23 cellular contexts compared by ENCODE assay signal in genomic region chr7:147858421-147858820, GRCh38.
DNase-seq lines count a peak whose midpoint lies in the region; ATAC-seq, FAIRE-seq and TF ChIP-seq lines count a peak whose summit lies in the region.
"Had no signal": no experiment of that assay in that cellular context is flagged by ENCODE, and none has a peak within 500 bp of the region (broad histone marks: within the 10 kb centered on the region; RNA-seq: fewer than 3 reads in every experiment).

No MANE protein-coding gene starts in this region.

- H3F3A ChIP-seq in GM23338 (replicated peaks; ENCODE audit: low read depth) (no peaks in the 10 kb centered on the region), neural progenitor cell (ENCODE audit: low read depth) (no peaks in the 10 kb centered on the region)

- no peaks in the 10 kb centered on the region for H3K27me3 Mint-ChIP-seq in GM23338 (ENCODE audit: insufficient read depth, low read depth, poor library complexity)
- H3K27me3 Mint-ChIP-seq in neural progenitor cell (ENCODE audit: insufficient read depth, low read depth): no peaks in the 10 kb centered on the region
- H3K27me3 Mint-ChIP-seq: CD4-positive, alpha-beta T cell; IgD-negative memory B cell had no signal

- no peak overlapping the region for H3K9ac ChIP-seq in H1 (replicated peaks in 1 of 4; ENCODE audit: extremely low read depth in 1 of 4, low read depth in 3 of 4, low read length in 3 of 4)
- H3K9ac ChIP-seq in neural progenitor cell: no peak overlapping the region

- no peaks in the 10 kb centered on the region for H4K20me1 ChIP-seq in GM23338 (replicated peaks; ENCODE audit: insufficient read depth)
- no peaks in the 10 kb centered on the region for H4K20me1 ChIP-seq in H1 (replicated peaks in 1 of 2; ENCODE audit: control insufficient read depth in 1 of 2, insufficient read depth in 2 of 2, low read length in 2 of 2)
- H4K20me1 ChIP-seq in neural progenitor cell (ENCODE audit: low read depth): no peaks in the 10 kb centered on the region

- H3K56ac ChIP-seq in H1 (replicated peaks; ENCODE audit: insufficient read length, low read depth, low read length): no peak overlapping the region

- no peak overlapping the region for H4K91ac ChIP-seq in H1 (replicated peaks; ENCODE audit: insufficient read length, low read length)

- no peak overlapping the region for H3K4me3 ChIP-seq in GM23338
- H3K4me3 ChIP-seq in H1 (ENCODE audit: extremely low read depth in 1 of 4, insufficient read depth in 2 of 4, low read depth in 3 of 4, low read length in 4 of 4): no peak overlapping the region
- no peak overlapping the region for H3K4me3 ChIP-seq in neural progenitor cell

- no peaks in the 10 kb centered on the region for H3K9me3 ChIP-seq in H1 (ENCODE audit: insufficient read depth in 2 of 2, low read depth in 1 of 2, low read length in 1 of 2)
- H3K9me3 ChIP-seq in neural progenitor cell (ENCODE audit: low read depth): no peaks in the 10 kb centered on the region
- H3K9me3 ChIP-seq: Caco-2 had no signal

- H3K27me3 ChIP-seq in GM23338 (ENCODE audit: insufficient read depth): no peaks in the 10 kb centered on the region
- no peaks in the 10 kb centered on the region for H3K27me3 ChIP-seq in H1 (replicated peaks in 1 of 4; ENCODE audit: control insufficient read depth in 3 of 4, extremely low read depth in 1 of 4, insufficient read depth in 3 of 4, low read length in 3 of 4)
- H3K27me3 ChIP-seq in neural progenitor cell: no peaks in the 10 kb centered on the region

- TF ChIP-seq CTCF in GM23338 (conservative IDR thresholded peaks at IDR 0.05; ENCODE audit: low read depth in 2 of 2): no peak
- no peak for TF ChIP-seq CTCF in H1 (IDR thresholded peaks at IDR 0.05; ENCODE audit: control extremely low read depth in 1 of 3, insufficient read depth in 1 of 3, low read depth in 1 of 3, low read length in 3 of 3)
- no peak for TF ChIP-seq CTCF in neural progenitor cell (IDR thresholded peaks at IDR 0.05)

- no peak overlapping the region for H3K14ac ChIP-seq in H1 (ENCODE audit: insufficient read length)

- H2BK15ac ChIP-seq in H1 (ENCODE audit: low read length): no peak overlapping the region

- H2BK120ac ChIP-seq in H1 (replicated peaks; ENCODE audit: low read depth, low read length): no peak overlapping the region

- no peaks in the 10 kb centered on the region for H3K79me1 ChIP-seq in H1 (ENCODE audit: low read depth, low read length)

- H2BK5ac ChIP-seq in H1 (ENCODE audit: low read depth, low read length): no peak overlapping the region

- H3K79me2 ChIP-seq in GM23338 (replicated peaks; ENCODE audit: insufficient read depth) (no peaks in the 10 kb centered on the region), H1 (ENCODE audit: control insufficient read depth in 1 of 2, insufficient read depth in 2 of 2, low read length in 2 of 2) (no peaks in the 10 kb centered on the region), neural progenitor cell (ENCODE audit: low read depth) (no peaks in the 10 kb centered on the region)

- no peak overlapping the region for H3K4ac ChIP-seq in H1 (replicated peaks; ENCODE audit: insufficient read length, low read depth, low read length)

- H2AFZ ChIP-seq in GM23338 (no peak overlapping the region), H1 (ENCODE audit: low read length) (no peak overlapping the region), neural progenitor cell (replicated peaks) (no peak overlapping the region)

- H3K18ac ChIP-seq in H1 (ENCODE audit: extremely low read depth, low read length): no peak overlapping the region

- H3K23me2 ChIP-seq in H1 (ENCODE audit: low read depth, low read length): no peaks in the 10 kb centered on the region

- no peak overlapping the region for H4K8ac ChIP-seq in H1 (ENCODE audit: extremely low read depth, insufficient read depth, low read length)

- H3K4me1 ChIP-seq in GM23338 (ENCODE audit: insufficient read depth) (no peaks in the 10 kb centered on the region), H1 (replicated peaks in 1 of 4; ENCODE audit: control insufficient read depth in 3 of 4, insufficient read depth in 4 of 4, low read length in 3 of 4) (no peaks in the 10 kb centered on the region), neural progenitor cell (no peaks in the 10 kb centered on the region)
- H3K4me1 ChIP-seq: Caco-2 had no signal

- no peak for TF ChIP-seq EP300 in H1 (IDR thresholded peaks at IDR 0.05; ENCODE audit: borderline replicate concordance in 1 of 2, low read depth in 2 of 2, low read length in 2 of 2)

- no peak overlapping the region for H2BK20ac ChIP-seq in H1 (ENCODE audit: low read length)

- H3K4me1 Mint-ChIP-seq in GM23338 (peaks cover 2% of the 10 kb centered on the region; the same call in 1 of the 3 replicates), neural progenitor cell (no peaks in the 10 kb centered on the region)
- H3K4me1 Mint-ChIP-seq: IgD-negative memory B cell had no signal

- WGBS in H1 (ENCODE audit: extremely low coverage in 1 of 2, insufficient coverage in 1 of 2, insufficient read length in 1 of 2, insufficient replicate concordance in 2 of 2, low coverage in 1 of 2, low lambda C conversion rate in 2 of 2, missing lambda C conversion rate in 1 of 2), 2 experiments: 80% methylated on average over 3 of the region's 3 CpGs; no CpG with 5 or more reads in 1 of the 2 experiments

- H4K5ac ChIP-seq in H1 (ENCODE audit: insufficient read length, low read depth, low read length): no peak overlapping the region

- no peak overlapping the region for H2BK12ac ChIP-seq in H1 (ENCODE audit: low read depth, low read length)

- H3K36me3 Mint-ChIP-seq in GM23338 (ENCODE audit: low read depth) (no peaks in the 10 kb centered on the region; the same call in 2 of the 3 replicates), neural progenitor cell (peaks cover 2% of the 10 kb centered on the region)
- H3K36me3 Mint-ChIP-seq: IgD-negative memory B cell had no signal

- TF ChIP-seq RAD21 in H1 (IDR thresholded peaks at IDR 0.05 in 1 of 2, conservative IDR thresholded peaks at IDR 0.05 in 1 of 2; ENCODE audit: low read depth in 2 of 2, low read length in 2 of 2): no peak

- H3K9me2 ChIP-seq in GM23338 (ENCODE audit: insufficient read depth): no peaks in the 10 kb centered on the region

- peak; percentile 42 for FAIRE-seq in H1 (lab: Jason Lieb, UNC)
- FAIRE-seq: A204.1, GM12892, GM18507, H54, HepG2 had no signal

- H3K4me2 ChIP-seq in GM23338 (no peak overlapping the region), H1 (ENCODE audit: insufficient read depth in 1 of 2, low read depth in 2 of 2, low read length in 2 of 2) (no peak overlapping the region), neural progenitor cell (no peak overlapping the region)

- no peak for TF ChIP-seq POLR2A in H1 (IDR thresholded peaks at IDR 0.05; ENCODE audit: control extremely low read depth in 1 of 2, low read depth in 2 of 2, low read length in 2 of 2)

- DNase-seq in GM23338 (ENCODE audit: low spot score) (no peak), SK-N-DZ (ENCODE audit: low spot score) (peak; percentile 36), H1 (ENCODE audit: low read depth in 1 of 2, low spot score in 2 of 2) (no peak), neural progenitor cell (ENCODE audit: low spot score) (no peak), AG08395 (ENCODE audit: low spot score) (no peak), DMS153 treated with DMSO at 0.1 percent for 48 hours (lab: John Stamatoyannopoulos, UW; ENCODE audit: unreplicated experiment) (no peak)
- DNase-seq: ACHN; AML-193; Caco-2; CD4-positive, alpha-beta T cell; GDM1; HCEC 1CT; HFFc6; Karpas-422; KBM-7 had no signal

- peak overlapping the region; percentile 29; the same call in 1 of the 2 replicates for H3K27ac Mint-ChIP-seq in GM23338
- H3K27ac Mint-ChIP-seq in neural progenitor cell: peak overlapping the region; percentile 15
- H3K27ac Mint-ChIP-seq: CD4-positive, alpha-beta T cell; HFFc6; IgD-negative memory B cell had no signal

- H3K4me3 Mint-ChIP-seq in GM23338 (no peak overlapping the region), neural progenitor cell (no peak overlapping the region)
- H3K4me3 Mint-ChIP-seq: CD4-positive, alpha-beta T cell; HFFc6; IgD-negative memory B cell had no signal

- no peaks in the 10 kb centered on the region for H3K36me3 ChIP-seq in GM23338 (ENCODE audit: insufficient read depth)
- H3K36me3 ChIP-seq in H1 (ENCODE audit: control insufficient read depth in 2 of 4, insufficient read depth in 4 of 4, low read length in 3 of 4): no peaks in the 10 kb centered on the region
- H3K36me3 ChIP-seq in neural progenitor cell: no peaks in the 10 kb centered on the region

- H3K9me3 Mint-ChIP-seq in GM23338 (peaks cover 25% of the 10 kb centered on the region; the same call in 2 of the 3 replicates), neural progenitor cell (peaks cover 5% of the 10 kb centered on the region)

- H3K27ac ChIP-seq in GM23338 (ENCODE audit: low read depth) (no peak overlapping the region), H1 (ENCODE audit: low read depth, low read length) (no peak overlapping the region), neural progenitor cell (no peak overlapping the region)
- H3K27ac ChIP-seq: C4-2B had no signal

- ATAC-seq in GM23338 (no peak), GM21619 (IDR thresholded peaks at IDR 0.05; ENCODE audit: unreplicated experiment) (no peak)
- ATAC-seq: HepG2 had no signal

- POLR2A ChIA-PET in H1 (lab: Charles Lee; ENCODE audit: partially characterized antibody): no interaction called here

- CTCF ChIA-PET in H1 (lab: Charles Lee; ENCODE audit: partially characterized antibody): interaction anchor here (0.9 kb wide), 1 partner anchor 13 kb away, joined by 3 read pairs; no protein-coding TSS in a partner anchor

- no peak overlapping the region for H2AK5ac ChIP-seq in H1 (ENCODE audit: low read depth, low read length)

- H3K23ac ChIP-seq in H1 (ENCODE audit: insufficient read length): no peak overlapping the region

TF ChIP-seq in GM23338, 12 proteins besides CTCF, POLR2A, EP300 and RAD21:
- TF ChIP-seq ZNF114 (CRISPR knock-in tag; IDR thresholded peaks at IDR 0.05) (no peak), CREB1 (CRISPR knock-in tag; IDR thresholded peaks at IDR 0.05; ENCODE audit: low read depth) (0 out of 2 replicates have a peak, but pooled peaks have one; percentile 5)

TF ChIP-seq in H1, 55 proteins besides CTCF, POLR2A, EP300 and RAD21:
- no peak for TF ChIP-seq PHF8 (conservative IDR thresholded peaks at IDR 0.05; ENCODE audit: low read depth, low read length)
- peak; percentile 51; the same call in 1 of the 2 replicates for TF ChIP-seq SRF (IDR thresholded peaks at IDR 0.05; ENCODE audit: low read depth, low read length)
- no peak for TF ChIP-seq BACH1 (IDR thresholded peaks at IDR 0.05; ENCODE audit: low read length)
- no peak for TF ChIP-seq HDAC2 (IDR thresholded peaks at IDR 0.05; ENCODE audit: borderline replicate concordance in 1 of 2, low read depth in 2 of 2, low read length in 2 of 2)
- no peak for TF ChIP-seq HDAC6 (IDR thresholded peaks at IDR 0.05; ENCODE audit: low read depth, low read length)
- TF ChIP-seq YY1 (IDR thresholded peaks at IDR 0.05; ENCODE audit: low read depth, low read length): no peak
- no peak for TF ChIP-seq NANOG (IDR thresholded peaks at IDR 0.05; ENCODE audit: insufficient read depth, low read depth, low read length, poor library complexity, severe bottlenecking)
- TF ChIP-seq TAF7 (optimal IDR thresholded peaks at IDR 0.05; ENCODE audit: borderline replicate concordance, low read depth, low read length): no peak
